Comparison of ENCODE assay signal across 15 cellular contexts in the genomic region with DNA sequence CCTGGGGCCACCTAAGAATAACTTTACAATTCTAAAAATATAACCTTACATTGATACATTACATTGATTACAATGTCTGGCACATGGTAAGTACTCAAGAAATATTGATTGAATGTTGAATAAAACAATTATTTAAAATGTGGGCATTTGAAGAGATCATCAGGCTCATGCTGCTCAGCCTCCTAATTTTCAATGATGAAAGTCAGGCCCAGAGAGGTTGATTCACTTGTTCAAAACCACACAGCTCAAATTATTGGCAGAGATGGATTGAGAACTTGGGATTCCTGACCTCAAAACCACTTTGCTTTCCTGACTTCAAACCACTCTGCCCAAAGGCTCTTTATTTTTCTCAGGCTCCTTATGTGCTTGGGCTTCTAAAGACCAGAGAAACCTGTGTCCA. TPM values are rescaled to one million over a fixed set of nuclear protein-coding genes. Genes with fewer than 3 reads are reported as not detected.
"Had no signal": no experiment of that assay in that cellular context is flagged by ENCODE, and none has a peak within 500 bp of the region (broad histone marks: within the 10 kb centered on the region; RNA-seq: fewer than 3 reads in every experiment).

No MANE protein-coding gene starts in this region.

- H3K79me2 ChIP-seq: parathyroid adenoma had no signal

- H3K36me3 ChIP-seq: cardiac muscle cell had no signal

- H3K4me3 ChIP-seq: cardiac muscle cell, esophagus squamous epithelium, heart right ventricle had no signal

- H3K27me3 ChIP-seq: cardiac muscle cell, esophagus squamous epithelium, heart right ventricle had no signal

- ATAC-seq: activated CD4-positive, CD25-positive, alpha-beta regulatory T cell treated with anti-CD3 and anti-CD28 coated beads, Interleukin-2, amount 50 U/mL, for 24 hours; activated naive CD4-positive, alpha-beta T cell treated with anti-CD3 and anti-CD28 coated beads, Interleukin-2, amount 50 U/mL, for 72 hours; heart right ventricle; stimulated activated naive CD8-positive, alpha-beta T cell treated with anti-CD3 and anti-CD28 coated beads, Interleukin-15, Interleukin-2, amounts not matched to agents 100 U/mL and 50 U/mL, for 24 hours had no signal

- H3K27ac ChIP-seq: cardiac muscle cell had no signal

- H3K9me3 ChIP-seq: esophagus squamous epithelium, heart right ventricle had no signal

- DNase-seq: activated CD4-positive, alpha-beta T cell treated with anti-CD3 and anti-CD28 coated beads, Interleukin-2, amount 50 U/mL, for 1 hour; activated CD8-positive, alpha-beta memory T cell treated with anti-CD3 and anti-CD28 coated beads, Interleukin-2, amount 50 U/mL, for 48 hours; activated effector memory CD4-positive, alpha-beta T cell treated with anti-CD3 and anti-CD28 coated beads, Interleukin-2, amount 50 U/mL, for 16 hours; activated T-cell treated with anti-CD3 and anti-CD28 coated beads, Interleukin-2, amount 50 U/mL, for 48 hours; effector CD8-positive, alpha-beta T cell; esophagus squamous epithelium; heart right ventricle; immature natural killer cell; stimulated activated CD4-positive, alpha-beta T cell treated with anti-CD3 and anti-CD28 coated beads, Interleukin-2, amount 100 ng/mL, for 24 hours; stimulated activated naive CD8-positive, alpha-beta T cell treated with anti-CD3 and anti-CD28 coated beads, Interleukin-15, Interleukin-2, amounts not matched to agents 100 U/mL and 50 U/mL, for 24 hours; trophoblast cell had no signal

- H3K9ac ChIP-seq: parathyroid adenoma had no signal

RNA-seq across cellular contexts. Expression of a gene that starts 34.7 kb away (rescaled TPM):
- total RNA-seq: activated naive CD4-positive, alpha-beta T cell treated with anti-CD3 and anti-CD28 coated beads, Interleukin-2, amount 50 U/mL, for 72 hours had no signal
